12 cellular contexts compared by ENCODE assay signal in the genomic region with DNA sequence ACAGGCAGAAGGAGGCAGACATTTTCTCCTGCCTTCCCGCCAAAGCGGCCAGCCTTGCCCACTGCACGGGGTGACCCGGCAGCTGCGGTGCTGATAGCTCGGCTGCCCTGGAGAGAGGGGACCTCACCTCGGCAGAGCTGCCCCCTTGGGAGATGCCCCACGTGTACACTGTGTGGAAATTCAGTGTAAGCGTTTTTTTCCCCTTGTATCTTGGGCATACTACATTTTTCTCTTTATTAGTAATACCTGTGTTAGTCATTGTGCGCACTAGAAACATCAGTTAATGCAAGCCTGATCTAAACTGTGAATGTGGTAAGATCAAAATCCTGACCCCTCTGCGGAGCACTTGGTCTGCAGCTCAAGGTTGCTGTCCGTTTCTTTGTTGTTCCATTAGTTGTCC. TPM values are rescaled to one million over a fixed set of nuclear protein-coding genes. Genes with fewer than 3 reads are reported as not detected.
"Had no signal": no experiment of that assay in that cellular context is flagged by ENCODE, and none has a peak within 500 bp of the region (broad histone marks: within the 10 kb centered on the region; RNA-seq: fewer than 3 reads in every experiment).

No MANE protein-coding gene starts in this region.

RNA-seq across cellular contexts. Expression of a gene that starts 44.0 kb away (rescaled TPM):
- total RNA-seq: activated B cell treated with CpG ODN at 0.5 μM for 24 hours; activated CD8-positive, alpha-beta memory T cell treated with anti-CD3 and anti-CD28 coated beads, Interleukin-2, amount 10 ng/mL, durations not matched to agents 7 days and 5 days; activated CD8-positive, alpha-beta T cell treated with anti-CD3 and anti-CD28 coated beads, Interleukin-2, amount 10 ng/mL, durations not matched to agents 7 days and 5 days; activated naive CD8-positive, alpha-beta T cell treated with anti-CD3 and anti-CD28 coated beads for 36 hours; activated T-helper 1 cell treated with anti-CD3 and anti-CD28 coated beads, Interleukin-12 subunit alpha, Interleukin-12 subunit beta, Interleukin-2, Interleukin-4 antibody, amounts not matched to agents 30 ng/mL and 10 ng/mL and 1 ng/mL, durations not matched to agents 14 hours and 24 hours and 36 hours; activated T-helper 2 cell treated with anti-CD3 and anti-CD28 coated beads, Interferon-gamma antibody, Interleukin-2, Interleukin-4, amounts not matched to agents 10 μg/mL and 5 μg/mL and 100 μg/mL, durations not matched to agents 14 hours and 24 hours and 36 hours; ascending aorta; bronchial epithelial cell; cardiac muscle cell; chondrocyte had no signal

RNA-seq across cellular contexts. Expression of a gene that starts 45.9 kb away (rescaled TPM):
- total RNA-seq: activated B cell treated with CpG ODN at 0.5 μM for 24 hours; activated CD4-positive, alpha-beta memory T cell treated with anti-CD3 and anti-CD28 coated beads, Interleukin-2, amount 10 ng/mL, durations not matched to agents 7 days and 5 days; activated CD4-positive, alpha-beta T cell treated with anti-CD3 and anti-CD28 coated beads, Interleukin-2, amount 10 ng/mL, durations not matched to agents 7 days and 5 days; activated CD8-positive, alpha-beta memory T cell treated with anti-CD3 and anti-CD28 coated beads, Interleukin-2, amount 10 ng/mL, durations not matched to agents 7 days and 5 days; activated naive CD8-positive, alpha-beta T cell treated with anti-CD3 and anti-CD28 coated beads for 36 hours; ascending aorta; bronchial epithelial cell; chondrocyte had no signal
